Comparison of ENCODE assay signal across 8 cellular contexts in genomic region chr22:35589071-35589735, GRCh38.
DNase-seq lines count a peak whose midpoint lies in the region; ATAC-seq and TF ChIP-seq lines count a peak whose summit lies in the region.
"Had no signal": no experiment of that assay in that cellular context is flagged by ENCODE, and none has a peak within 500 bp of the region (broad histone marks: within the 10 kb centered on the region; RNA-seq: fewer than 3 reads in every experiment).

No MANE protein-coding gene starts in this region.

- H3K9me3 ChIP-seq in subcutaneous abdominal adipose tissue (ENCODE audit: control insufficient read depth in 5 of 5, low read length in 5 of 5), result peaks cover 0 to 6% (median 5%) of the 10 kb centered on the region in 5 donors

- no peaks in the 10 kb centered on the region for H3K27me3 ChIP-seq in subcutaneous abdominal adipose tissue (ENCODE audit: control insufficient read depth in 5 of 5, insufficient read depth in 4 of 5, low read length in 5 of 5)

- DNase-seq in HK-2 (ENCODE audit: unreplicated experiment), result peak; percentile 93
- peak; percentile 93 for DNase-seq in glomerular visceral epithelial cell (ENCODE audit: extremely low spot score)
- no peak for DNase-seq in globus pallidus (ENCODE audit: low spot score)
- no peak for DNase-seq in superior temporal gyrus (ENCODE audit: extremely low spot score)
- DNase-seq: activated CD4-positive, alpha-beta T cell treated with anti-CD3 and anti-CD28 coated beads, Interleukin-2, amount 50 U/mL, for 1 hour had no signal

- ATAC-seq in SK-N-SH treated with all-trans-retinoic acid at 6 μM for 48 hours, result peak; percentile 56
- no peak for ATAC-seq in HG02852 (IDR thresholded peaks at IDR 0.05; ENCODE audit: unreplicated experiment)

- peak overlapping the region; percentile 54 for H3K27ac ChIP-seq in subcutaneous abdominal adipose tissue (ENCODE audit: low read depth, low read length)

- no peak overlapping the region for H3K4me3 ChIP-seq in subcutaneous abdominal adipose tissue (ENCODE audit: low read depth in 1 of 5, low read length in 5 of 5)

- peak overlapping the region in 2 of 5 donors; percentile 7 to 34 for H3K9ac ChIP-seq in subcutaneous abdominal adipose tissue (ENCODE audit: low read length in 5 of 5)

- no peaks in the 10 kb centered on the region for H3K36me3 ChIP-seq in subcutaneous abdominal adipose tissue (ENCODE audit: control insufficient read depth in 5 of 5, insufficient read depth in 5 of 5, low read length in 5 of 5)

- peaks cover 22 to 56% (median 50%) of the 10 kb centered on the region in 5 donors for H3K4me1 ChIP-seq in subcutaneous abdominal adipose tissue (ENCODE audit: control insufficient read depth in 5 of 5, insufficient read depth in 5 of 5, low read length in 5 of 5)

TF ChIP-seq in SK-N-SH treated with all-trans-retinoic acid at 6 μM for 48 hours, 23 proteins besides CTCF, POLR2A, EP300 and RAD21:
- TF ChIP-seq ISL1 (CRISPR knock-in tag; IDR thresholded peaks at IDR 0.05), result peak; percentile 75
- TF ChIP-seq ZNF70 (CRISPR knock-in tag; IDR thresholded peaks at IDR 0.05), result no peak
- TF ChIP-seq ARNTL (CRISPR knock-in tag; IDR thresholded peaks at IDR 0.05; ENCODE audit: borderline replicate concordance, low read depth), result no peak
- TF ChIP-seq OSR1 (CRISPR knock-in tag; IDR thresholded peaks at IDR 0.05), result no peak
- no peak for TF ChIP-seq TCF4 (CRISPR knock-in tag; IDR thresholded peaks at IDR 0.05; ENCODE audit: borderline replicate concordance)
- no peak for TF ChIP-seq ZC3H10 (CRISPR knock-in tag; IDR thresholded peaks at IDR 0.05)
- TF ChIP-seq TOX (CRISPR knock-in tag; IDR thresholded peaks at IDR 0.05; ENCODE audit: borderline replicate concordance), result no peak
- no peak for TF ChIP-seq ZFP30 (CRISPR knock-in tag; IDR thresholded peaks at IDR 0.05)
- TF ChIP-seq PPARA (CRISPR knock-in tag; IDR thresholded peaks at IDR 0.05; ENCODE audit: borderline replicate concordance), result no peak
- no peak for TF ChIP-seq ESRRG (CRISPR knock-in tag; IDR thresholded peaks at IDR 0.05)
- TF ChIP-seq, protein P1, sequence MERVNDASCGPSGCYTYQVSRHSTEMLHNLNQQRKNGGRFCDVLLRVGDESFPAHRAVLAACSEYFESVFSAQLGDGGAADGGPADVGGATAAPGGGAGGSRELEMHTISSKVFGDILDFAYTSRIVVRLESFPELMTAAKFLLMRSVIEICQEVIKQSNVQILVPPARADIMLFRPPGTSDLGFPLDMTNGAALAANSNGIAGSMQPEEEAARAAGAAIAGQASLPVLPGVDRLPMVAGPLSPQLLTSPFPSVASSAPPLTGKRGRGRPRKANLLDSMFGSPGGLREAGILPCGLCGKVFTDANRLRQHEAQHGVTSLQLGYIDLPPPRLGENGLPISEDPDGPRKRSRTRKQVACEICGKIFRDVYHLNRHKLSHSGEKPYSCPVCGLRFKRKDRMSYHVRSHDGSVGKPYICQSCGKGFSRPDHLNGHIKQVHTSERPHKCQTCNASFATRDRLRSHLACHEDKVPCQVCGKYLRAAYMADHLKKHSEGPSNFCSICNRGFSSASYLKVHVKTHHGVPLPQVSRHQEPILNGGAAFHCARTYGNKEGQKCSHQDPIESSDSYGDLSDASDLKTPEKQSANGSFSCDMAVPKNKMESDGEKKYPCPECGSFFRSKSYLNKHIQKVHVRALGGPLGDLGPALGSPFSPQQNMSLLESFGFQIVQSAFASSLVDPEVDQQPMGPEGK (CRISPR knock-in tag; IDR thresholded peaks at IDR 0.05; ENCODE audit: borderline replicate concordance), result no peak
- no peak for TF ChIP-seq POU6F1 (CRISPR knock-in tag; IDR thresholded peaks at IDR 0.05; ENCODE audit: borderline replicate concordance, low read depth)
- peak; percentile 82 for TF ChIP-seq ZFP3 (CRISPR knock-in tag; IDR thresholded peaks at IDR 0.05)

Comparison
In these comparisons a context has a peak if more than half of its experiments do, and no peak if none do; other contexts are left out.
1. DNase-seq: peak in HK-2 (single experiment) and glomerular visceral epithelial cell (single experiment); none in globus pallidus (single experiment) and superior temporal gyrus (single experiment).